ENCODE assay signal across 19 cellular contexts in the genomic region with DNA sequence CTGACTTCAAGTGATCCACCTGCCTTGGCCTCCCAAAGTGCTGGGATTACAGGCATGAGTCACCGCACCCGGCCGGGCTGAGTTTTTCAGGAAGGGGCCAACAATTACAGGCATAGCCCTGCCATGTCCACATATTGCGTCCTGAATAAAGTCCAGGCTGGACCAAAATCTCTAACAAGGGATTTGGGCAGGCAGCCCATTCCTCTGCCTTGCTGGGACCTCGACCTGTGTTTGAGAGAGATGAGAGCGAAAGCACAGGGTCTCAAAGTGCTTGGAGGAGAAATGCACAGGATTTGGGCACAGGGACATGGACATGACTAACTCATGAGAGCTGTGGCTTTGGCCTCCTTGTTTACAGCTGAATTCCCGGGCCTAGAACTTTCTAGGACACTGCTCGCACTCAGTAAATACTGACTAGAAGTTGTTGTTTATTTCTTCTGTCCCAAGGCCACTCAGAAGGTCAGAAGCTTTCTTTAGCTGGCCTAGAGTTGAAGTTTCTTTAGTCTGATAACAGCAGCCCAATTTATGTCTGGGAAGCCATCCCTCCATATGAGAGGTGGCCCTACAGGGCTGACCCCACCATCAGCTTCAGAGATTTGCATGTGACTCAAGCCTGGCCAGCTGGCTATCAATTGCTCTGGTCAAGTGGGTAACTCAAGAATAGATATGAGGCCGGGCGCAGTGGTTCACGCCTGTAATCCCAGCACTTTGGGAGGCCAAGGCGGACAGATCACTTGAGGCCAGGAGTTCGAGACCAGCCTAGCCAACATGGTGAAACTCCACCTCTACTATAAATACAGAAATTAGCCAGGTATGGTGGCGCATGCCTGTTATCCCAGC. TPM values are rescaled to one million over a fixed set of nuclear protein-coding genes. Genes with fewer than 3 reads are reported as not detected.
DNase-seq lines count a peak whose midpoint lies in the region; ATAC-seq and TF ChIP-seq lines count a peak whose summit lies in the region.
"Had no signal": no experiment of that assay in that cellular context is flagged by ENCODE, and none has a peak within 500 bp of the region (broad histone marks: within the 10 kb centered on the region; RNA-seq: fewer than 3 reads in every experiment).

No MANE protein-coding gene starts in this region.

- peak overlapping the region in 6 of 8 donors; percentile 2 to 97 (median 32) for H3K27ac ChIP-seq in spleen
- H3K27ac ChIP-seq: PC-9 had no signal

- H3K4me1 Mint-ChIP-seq in CD14-positive monocyte: peaks cover 58% of the 10 kb centered on the region
- H3K4me1 Mint-ChIP-seq in activated CD8-positive, alpha-beta T cell treated with anti-CD3 and anti-CD28 coated beads, Interleukin-2, amount 10 ng/mL, durations not matched to agents 7 days and 5 days (ENCODE audit: low read depth): peaks cover 9% of the 10 kb centered on the region

- H3K4me3 Mint-ChIP-seq in CD14-positive monocyte: no peak overlapping the region
- no peak overlapping the region for H3K4me3 Mint-ChIP-seq in activated CD8-positive, alpha-beta T cell treated with anti-CD3 and anti-CD28 coated beads, Interleukin-2, amount 10 ng/mL, durations not matched to agents 7 days and 5 days
- H3K4me3 Mint-ChIP-seq: activated naive CD8-positive, alpha-beta T cell treated with anti-CD3 and anti-CD28 coated beads, Interleukin-2, amount 50 U/mL, for 24 hours; dendritic cell treated with granulocyte-macrophage colony-stimulating factor and Interleukin-4, amounts not matched to agents 40 ng/mL and 50 ng/mL, for 4 days; nephron; stimulated activated naive CD8-positive, alpha-beta T cell treated with anti-CD3 and anti-CD28 coated beads, Interleukin-15, Interleukin-2, amounts not matched to agents 100 ng/mL and 50 ng/mL, for 24 hours had no signal

- peaks cover 0 to 88% (median 40%) of the 10 kb centered on the region in 6 donors for H3K4me1 ChIP-seq in spleen

- intact Hi-C loops in CD14-positive monocyte (cut with micrococcal nuclease): no loop called here
- intact Hi-C loops in spleen (cut with DNase I; ENCODE audit: low total_unique reads): no loop called here

- peaks cover 44 to 71% of the 10 kb centered on the region in 2 donors for H3K36me3 Mint-ChIP-seq in CD14-positive monocyte
- H3K36me3 Mint-ChIP-seq in activated CD8-positive, alpha-beta T cell treated with anti-CD3 and anti-CD28 coated beads, Interleukin-2, amount 10 ng/mL, durations not matched to agents 7 days and 5 days (ENCODE audit: low read depth): peaks cover 12% of the 10 kb centered on the region

- WGBS in spleen, 5 donors: 82 to 90% (median 82%) methylated on average over 14 of the region's 14 CpGs

- peak overlapping the region in 6 of 7 donors; percentile 23 to 95 (median 88) for H3K27ac Mint-ChIP-seq in CD14-positive monocyte
- no peak overlapping the region for H3K27ac Mint-ChIP-seq in activated CD8-positive, alpha-beta T cell treated with anti-CD3 and anti-CD28 coated beads, Interleukin-2, amount 10 ng/mL, durations not matched to agents 7 days and 5 days
- H3K27ac Mint-ChIP-seq: activated naive CD8-positive, alpha-beta T cell treated with anti-CD3 and anti-CD28 coated beads, Interleukin-2, amount 50 U/mL, for 24 hours; dendritic cell treated with granulocyte-macrophage colony-stimulating factor and Interleukin-4, amounts not matched to agents 40 ng/mL and 50 ng/mL, for 4 days; nephron; stimulated activated naive CD8-positive, alpha-beta T cell treated with anti-CD3 and anti-CD28 coated beads, Interleukin-15, Interleukin-2, amounts not matched to agents 100 ng/mL and 50 ng/mL, for 24 hours had no signal

- DNase-seq in CD14-positive monocyte (ENCODE audit: low spot score): no peak
- DNase-seq in choroid plexus epithelial cell (ENCODE audit: low read depth): peak; percentile 10
- DNase-seq in iris pigment epithelial cell (ENCODE audit: low read depth): peak; percentile 25
- DNase-seq in spleen: no peak
- DNase-seq in activated effector memory CD4-positive, alpha-beta T cell treated with anti-CD3 and anti-CD28 coated beads, Interleukin-2, amount 50 U/mL, for 16 hours: no peak
- no peak for DNase-seq in iPS-NIHi7 (ENCODE audit: extremely low spot score)
- DNase-seq in activated CD8-positive, alpha-beta T cell treated with anti-CD3 and anti-CD28 coated beads, Interleukin-2, amount 10 ng/mL, durations not matched to agents 7 days and 5 days: no peak
- DNase-seq: activated CD4-positive, CD25-positive, alpha-beta regulatory T cell; activated CD8-positive, alpha-beta memory T cell treated with anti-CD3 and anti-CD28 coated beads, Interleukin-2, amount 50 U/mL, for 4 hours; activated naive CD8-positive, alpha-beta T cell treated with anti-CD3 and anti-CD28 coated beads, Interleukin-2, amount 50 U/mL, for 24 hours; KBM-7; kidney glomerular epithelial cell; NCI-H1417; NCI-H446; PC-9 had no signal

- H3K9me3 ChIP-seq in spleen: no peaks in the 10 kb centered on the region

- H3K4me3 ChIP-seq in choroid plexus epithelial cell (ENCODE audit: low read depth, low read length): no peak overlapping the region
- no peak overlapping the region for H3K4me3 ChIP-seq in spleen
- H3K4me3 ChIP-seq: PC-9 had no signal

- peaks cover 0 to under 1% (median 0%) of the 10 kb centered on the region in 3 donors for H3K27me3 Mint-ChIP-seq in CD14-positive monocyte (ENCODE audit: low read depth in 3 of 3)
- H3K27me3 Mint-ChIP-seq in activated CD8-positive, alpha-beta T cell treated with anti-CD3 and anti-CD28 coated beads, Interleukin-2, amount 10 ng/mL, durations not matched to agents 7 days and 5 days (ENCODE audit: low read depth): no peaks in the 10 kb centered on the region
- H3K27me3 Mint-ChIP-seq: activated naive CD8-positive, alpha-beta T cell treated with anti-CD3 and anti-CD28 coated beads, Interleukin-2, amount 50 U/mL, for 24 hours; dendritic cell treated with granulocyte-macrophage colony-stimulating factor and Interleukin-4, amounts not matched to agents 40 ng/mL and 50 ng/mL, for 4 days; stimulated activated naive CD8-positive, alpha-beta T cell treated with anti-CD3 and anti-CD28 coated beads, Interleukin-15, Interleukin-2, amounts not matched to agents 100 ng/mL and 50 ng/mL, for 24 hours had no signal

- H3K36me3 ChIP-seq in spleen: peaks cover 0 to 49% (median 0%) of the 10 kb centered on the region in 6 donors

- no peak for TF ChIP-seq CTCF in CD14-positive monocyte (IDR thresholded peaks at IDR 0.05)
- no peak for TF ChIP-seq CTCF in choroid plexus epithelial cell (conservative IDR thresholded peaks at IDR 0.05; ENCODE audit: low read depth, low read length)
- TF ChIP-seq CTCF in spleen (IDR thresholded peaks at IDR 0.05 in 8 of 11, conservative IDR thresholded peaks at IDR 0.05 in 3 of 11): no peak

- no peaks in the 10 kb centered on the region for H3K27me3 ChIP-seq in spleen (replicated peaks in 1 of 7)

- CTCF ChIA-PET in activated CD8-positive, alpha-beta T cell treated with anti-CD3 and anti-CD28 coated beads, Interleukin-2, amount 10 ng/mL, durations not matched to agents 7 days and 5 days (lab: Charles Lee): no interaction called here

- POLR2A ChIA-PET in activated CD8-positive, alpha-beta T cell treated with anti-CD3 and anti-CD28 coated beads, Interleukin-2, amount 10 ng/mL, durations not matched to agents 7 days and 5 days (lab: Charles Lee): no interaction called here

- ATAC-seq in activated CD8-positive, alpha-beta T cell treated with anti-CD3 and anti-CD28 coated beads, Interleukin-2, amount 10 ng/mL, durations not matched to agents 7 days and 5 days: no peak
- no peak for ATAC-seq in GM19035 (IDR thresholded peaks at IDR 0.05; ENCODE audit: unreplicated experiment)
- ATAC-seq: activated naive CD8-positive, alpha-beta T cell treated with anti-CD3 and anti-CD28 coated beads, Interleukin-2, amount 50 U/mL, for 24 hours had no signal

- H3K9me3 Mint-ChIP-seq in CD14-positive monocyte: peaks cover 0 to 4% (median 0%) of the 10 kb centered on the region in 7 donors
- H3K9me3 Mint-ChIP-seq in activated CD8-positive, alpha-beta T cell treated with anti-CD3 and anti-CD28 coated beads, Interleukin-2, amount 10 ng/mL, durations not matched to agents 7 days and 5 days (ENCODE audit: insufficient read depth): no peaks in the 10 kb centered on the region
- H3K9me3 Mint-ChIP-seq: activated naive CD8-positive, alpha-beta T cell treated with anti-CD3 and anti-CD28 coated beads, Interleukin-2, amount 50 U/mL, for 24 hours; dendritic cell treated with granulocyte-macrophage colony-stimulating factor and Interleukin-4, amounts not matched to agents 40 ng/mL and 50 ng/mL, for 4 days; nephron; stimulated activated naive CD8-positive, alpha-beta T cell treated with anti-CD3 and anti-CD28 coated beads, Interleukin-15, Interleukin-2, amounts not matched to agents 100 ng/mL and 50 ng/mL, for 24 hours had no signal

- no peak for TF ChIP-seq POLR2A in spleen (IDR thresholded peaks at IDR 0.05)

RNA-seq across cellular contexts. Expression of gene CAMKK2, which starts 11.7 kb away (rescaled TPM):
- polyA plus RNA-seq in CD14-positive monocyte (10 to 100 TPM; 55.6 to 71.0 TPM), spleen (10 to 100 TPM; 13.6 to 34.3 (median 14.2) TPM)
- total RNA-seq in spleen: 10 to 100 TPM; 52.3 to 90.1 (median 81.2) TPM
- 10 to 100 TPM; 32.2 to 32.7 TPM for total RNA-seq in activated CD8-positive, alpha-beta T cell treated with anti-CD3 and anti-CD28 coated beads, Interleukin-2, amount 10 ng/mL, durations not matched to agents 7 days and 5 days

Comparison
In these comparisons a context has a peak if more than half of its experiments do, and no peak if none do; other contexts are left out.
1. DNase-seq: peak in choroid plexus epithelial cell (single experiment) and iris pigment epithelial cell (single experiment); none in CD14-positive monocyte (single experiment), spleen (single experiment), activated effector memory CD4-positive, alpha-beta T cell treated with anti-CD3 and anti-CD28 coated beads, Interleukin-2, amount 50 U/mL, for 16 hours (single experiment), iPS-NIHi7 (single experiment) and activated CD8-positive, alpha-beta T cell treated with anti-CD3 and anti-CD28 coated beads, Interleukin-2, amount 10 ng/mL, durations not matched to agents 7 days and 5 days (single experiment).